ENCODE assay signal across 21 cellular contexts in genomic region chr6:3386374-3386857, GRCh38.
DNase-seq lines count a peak whose midpoint lies in the region; ATAC-seq, FAIRE-seq and TF ChIP-seq lines count a peak whose summit lies in the region.
"Had no signal": no experiment of that assay in that cellular context is flagged by ENCODE, and none has a peak within 500 bp of the region (broad histone marks: within the 10 kb centered on the region; RNA-seq: fewer than 3 reads in every experiment).

No MANE protein-coding gene starts in this region.

- no peak for DNase-seq in RWPE1 (ENCODE audit: low spot score)
- peak; percentile 66 to 98 (median 89) for DNase-seq in substantia nigra (lab: John Stamatoyannopoulos, UW)
- DNase-seq in NCI-H526 treated with DMSO at 0.1 percent for 48 hours (lab: John Stamatoyannopoulos, UW): no peak
- no peak for DNase-seq in CD1c-positive myeloid dendritic cell (ENCODE audit: extremely low spot score)
- no peak for DNase-seq in GM12892 (ENCODE audit: insufficient read length)
- DNase-seq in right atrium auricular region (ENCODE audit: low spot score): no peak
- DNase-seq: activated CD4-positive, CD25-positive, alpha-beta regulatory T cell; activated effector memory CD4-positive, alpha-beta T cell treated with anti-CD3 and anti-CD28 coated beads, Interleukin-2, amount 50 U/mL, for 16 hours; AML-193; aorta; dermis blood vessel endothelial cell; Kasumi-1; left lung; naive thymus-derived CD8-positive, alpha-beta T cell; NCI-H1436 treated with DMSO at 0.1 percent for 48 hours; NCI-H2227 treated with DMSO at 0.1 percent for 48 hours; T-helper 17 cell had no signal

- POLR2A ChIA-PET in RWPE1 (lab: Yijun Ruan, JAX; ENCODE audit: low non-redundant PET): no interaction called here

- TF ChIP-seq POLR2A in GM12892 (IDR thresholded peaks at IDR 0.05; ENCODE audit: low read depth, low read length): no peak

- H3K27ac ChIP-seq in RWPE1 (peak overlapping the region; percentile 25), mucosa of rectum (ENCODE audit: low read depth in 2 of 2, low read length in 2 of 2) (peak overlapping the region; percentile 59 to 78), substantia nigra (ENCODE audit: low read depth, low read length, poor library complexity, severe bottlenecking) (peak overlapping the region; percentile 99), right atrium auricular region (peak overlapping the region in 1 of 2 donors; percentile 31)
- H3K27ac ChIP-seq: left lung had no signal

- H3K9ac ChIP-seq in mucosa of rectum (ENCODE audit: low read depth in 1 of 2, low read length in 2 of 2): peak overlapping the region in 1 of 2 donors; percentile 34

- no peaks in the 10 kb centered on the region for H3K27me3 ChIP-seq in mucosa of rectum (ENCODE audit: control insufficient read depth in 2 of 2, insufficient read depth in 2 of 2, low read length in 2 of 2)
- H3K27me3 ChIP-seq in right atrium auricular region: no peaks in the 10 kb centered on the region
- H3K27me3 ChIP-seq: left lung had no signal

- no peaks in the 10 kb centered on the region for H3K9me3 ChIP-seq in mucosa of rectum (ENCODE audit: control insufficient read depth in 2 of 2, low read length in 2 of 2)
- H3K9me3 ChIP-seq in right atrium auricular region: no peaks in the 10 kb centered on the region
- H3K9me3 ChIP-seq: left lung had no signal

- TF ChIP-seq CTCF in RWPE1 (conservative IDR thresholded peaks at IDR 0.05; ENCODE audit: low read depth) (no peak), right atrium auricular region (IDR thresholded peaks at IDR 0.05) (no peak)

- CTCF ChIA-PET in RWPE1 (lab: Yijun Ruan, JAX): no interaction called here

- FAIRE-seq in GM12892 (lab: Jason Lieb, UNC): no peak

- H3K4me1 ChIP-seq in mucosa of rectum (ENCODE audit: control insufficient read depth in 2 of 2, insufficient read depth in 2 of 2, low read length in 2 of 2): peaks cover 47 to 69% of the 10 kb centered on the region in 2 donors
- H3K4me1 ChIP-seq in right atrium auricular region: peaks cover 0 to 18% of the 10 kb centered on the region in 2 donors

- H3K36me3 ChIP-seq in mucosa of rectum (ENCODE audit: control insufficient read depth in 2 of 2, insufficient read depth in 2 of 2, low read length in 2 of 2): peaks cover 0 to 7% of the 10 kb centered on the region in 2 donors
- no peaks in the 10 kb centered on the region for H3K36me3 ChIP-seq in right atrium auricular region
- H3K36me3 ChIP-seq: left lung had no signal

- peak; percentile 65 for ATAC-seq in esophagus mucosa
- ATAC-seq: naive thymus-derived CD8-positive, alpha-beta T cell; Right ventricle myocardium inferior; stimulated activated effector memory CD8-positive, alpha-beta T cell treated with anti-CD3 and anti-CD28 coated beads, Interleukin-12 subunit alpha, Interleukin-12 subunit beta, amount 100 ng/mL, for 72 hours; T-helper 17 cell had no signal

- H3K4me3 ChIP-seq in mucosa of rectum (ENCODE audit: low read length in 2 of 2) (no peak overlapping the region), right atrium auricular region (no peak overlapping the region)
- H3K4me3 ChIP-seq: left lung had no signal

Comparison
In these comparisons a context has a peak if more than half of its experiments do, and no peak if none do; other contexts are left out.
1. DNase-seq: peak in substantia nigra (49 of 49); none in RWPE1 (single experiment), NCI-H526 treated with DMSO at 0.1 percent for 48 hours (single experiment), CD1c-positive myeloid dendritic cell (single experiment), GM12892 (single experiment) and right atrium auricular region (single experiment).